In genomic region chr19:39110263-39110967, GRCh38 we compare ENCODE assay signal across 8 cellular contexts. TPM values are rescaled to one million over a fixed set of nuclear protein-coding genes. Genes with fewer than 3 reads are reported as not detected.
A peak's percentile ranks its signal among the peaks of the same experiment; 100 is the strongest.
DNase-seq lines count a peak whose midpoint lies in the region; ATAC-seq lines count a peak whose summit lies in the region.

No MANE protein-coding gene starts in this region.

- no peaks in the 10 kb centered on the region for H3K4me1 ChIP-seq in mesendoderm (ENCODE audit: control insufficient read depth, low read depth, low read length)

- no peak overlapping the region for H2BK5ac ChIP-seq in mesendoderm (ENCODE audit: low read length)

- no peaks in the 10 kb centered on the region for H3K36me3 ChIP-seq in mesendoderm (ENCODE audit: control insufficient read depth, insufficient read depth, low read length)

- H3K56ac ChIP-seq in mesendoderm (ENCODE audit: low read length) = no peak overlapping the region

- ATAC-seq in GM18858 (IDR thresholded peaks at IDR 0.05; ENCODE audit: unreplicated experiment) = no peak

- no peak overlapping the region for H3K27ac ChIP-seq in mesendoderm (ENCODE audit: low read depth, low read length)

- H3K18ac ChIP-seq in mesendoderm (ENCODE audit: low read length) = no peak overlapping the region

- no peak overlapping the region for H3K4ac ChIP-seq in mesendoderm (ENCODE audit: low read depth, low read length)

- H4K5ac ChIP-seq in mesendoderm (ENCODE audit: low read length) = no peak overlapping the region

- no peaks in the 10 kb centered on the region for H3K27me3 ChIP-seq in mesendoderm (ENCODE audit: insufficient read depth, low read length, poor library complexity)

- no peak overlapping the region for H2BK120ac ChIP-seq in mesendoderm (ENCODE audit: low read depth, low read length)

- H3K79me1 ChIP-seq in mesendoderm (ENCODE audit: low read length) = no peaks in the 10 kb centered on the region

- no peak overlapping the region for H3K23ac ChIP-seq in mesendoderm (ENCODE audit: low read length)

- H4K8ac ChIP-seq in mesendoderm (ENCODE audit: low read depth, low read length) = no peak overlapping the region

- H3K79me2 ChIP-seq in mesendoderm (ENCODE audit: control insufficient read depth, insufficient read depth, low read length) = no peaks in the 10 kb centered on the region

- no CpG with 5 or more reads among the region's 16 CpGs for WGBS in mesendoderm (ENCODE audit: extremely low coverage, insufficient coverage, low lambda C conversion rate)

- DNase-seq in NK-92 treated with Interleukin-12 subunit alpha and Interleukin-12 subunit beta, amount 100 ng/mL, for 24 hours (lab: John Stamatoyannopoulos, UW) = peak; percentile 59
- no peak for DNase-seq in NK-92 (lab: John Stamatoyannopoulos, UW; ENCODE audit: unreplicated experiment)
- peak; percentile 53 for DNase-seq in NCI-H510A treated with DMSO at 0.1 percent for 48 hours (lab: John Stamatoyannopoulos, UW)
- DNase-seq in activated CD4-positive, alpha-beta T cell treated with anti-CD3 and anti-CD28 coated beads, Interleukin-2, amount 50 U/mL, for 4 hours = peak; percentile 72 to 80
- DNase-seq in dedifferentiated amniotic fluid mesenchymal stem cell (ENCODE audit: extremely low spot score) = peak; percentile 43
- DNase-seq in mesendoderm = peak; percentile 49
- peak; percentile 57 to 71 for DNase-seq in stimulated activated CD8-positive, alpha-beta memory T cell treated with anti-CD3 and anti-CD28 coated beads, Interleukin-7, amount 100 ng/mL, for 1 hour (ENCODE audit: low read depth in 2 of 2)

- H2AK5ac ChIP-seq in mesendoderm (ENCODE audit: low read length) = no peak overlapping the region

- H3K4me3 ChIP-seq in mesendoderm (ENCODE audit: low read length) = no peak overlapping the region

- H3K9ac ChIP-seq in mesendoderm (ENCODE audit: low read length) = no peak overlapping the region

- H3K4me2 ChIP-seq in mesendoderm (ENCODE audit: low read length) = no peak overlapping the region

- H2BK15ac ChIP-seq in mesendoderm (replicated peaks; ENCODE audit: low read depth) = no peak overlapping the region

RNA-seq across cellular contexts. Expression of gene PAK4, which starts 15.2 kb away (rescaled TPM):
- polyA plus RNA-seq in mesendoderm (2013, experiment 1 of 2) = 56.1 TPM
- polyA plus RNA-seq in mesendoderm (2013, experiment 2 of 2) = 52.0 TPM

RNA-seq across cellular contexts. Expression of gene ACP7, which starts 26.2 kb away (rescaled TPM):
- polyA plus RNA-seq in mesendoderm (2013, experiment 1 of 2) = 0.03 TPM
- 0.03 TPM for polyA plus RNA-seq in mesendoderm (2013, experiment 2 of 2)
